In the genomic region with DNA sequence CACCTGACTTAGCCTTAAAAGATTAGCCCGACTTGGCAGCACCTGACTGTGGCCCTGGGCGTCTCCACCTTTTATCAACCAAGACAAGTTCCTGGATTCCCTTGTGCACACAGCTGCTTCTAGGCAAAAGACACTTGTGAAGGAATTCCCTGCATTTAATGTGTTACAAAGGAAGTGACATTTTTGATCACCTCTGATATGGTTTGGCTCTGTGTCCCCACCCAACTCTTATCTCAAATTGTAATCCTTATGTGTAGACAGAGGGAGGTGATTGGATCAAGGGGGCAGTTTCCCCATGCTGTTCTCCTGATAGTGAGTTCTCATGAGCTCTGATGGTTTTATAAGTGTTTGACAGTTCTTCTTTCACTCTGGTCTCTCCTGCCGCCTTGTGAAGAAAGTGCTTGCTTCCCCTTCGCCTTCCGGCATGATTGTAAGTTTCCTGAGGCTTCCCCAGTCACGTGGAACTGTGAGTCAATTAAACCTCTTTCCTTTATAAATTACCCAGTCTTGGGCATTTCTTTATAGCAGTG, we compare ENCODE assay signal across 1 cellular context.
TF ChIP-seq lines count a peak whose summit lies in the region.

No MANE protein-coding gene starts in this region.

TF ChIP-seq in K562, 482 proteins besides CTCF, POLR2A, EP300 and RAD21 (continued from another document and continues in another):
- TF ChIP-seq, protein P1, sequence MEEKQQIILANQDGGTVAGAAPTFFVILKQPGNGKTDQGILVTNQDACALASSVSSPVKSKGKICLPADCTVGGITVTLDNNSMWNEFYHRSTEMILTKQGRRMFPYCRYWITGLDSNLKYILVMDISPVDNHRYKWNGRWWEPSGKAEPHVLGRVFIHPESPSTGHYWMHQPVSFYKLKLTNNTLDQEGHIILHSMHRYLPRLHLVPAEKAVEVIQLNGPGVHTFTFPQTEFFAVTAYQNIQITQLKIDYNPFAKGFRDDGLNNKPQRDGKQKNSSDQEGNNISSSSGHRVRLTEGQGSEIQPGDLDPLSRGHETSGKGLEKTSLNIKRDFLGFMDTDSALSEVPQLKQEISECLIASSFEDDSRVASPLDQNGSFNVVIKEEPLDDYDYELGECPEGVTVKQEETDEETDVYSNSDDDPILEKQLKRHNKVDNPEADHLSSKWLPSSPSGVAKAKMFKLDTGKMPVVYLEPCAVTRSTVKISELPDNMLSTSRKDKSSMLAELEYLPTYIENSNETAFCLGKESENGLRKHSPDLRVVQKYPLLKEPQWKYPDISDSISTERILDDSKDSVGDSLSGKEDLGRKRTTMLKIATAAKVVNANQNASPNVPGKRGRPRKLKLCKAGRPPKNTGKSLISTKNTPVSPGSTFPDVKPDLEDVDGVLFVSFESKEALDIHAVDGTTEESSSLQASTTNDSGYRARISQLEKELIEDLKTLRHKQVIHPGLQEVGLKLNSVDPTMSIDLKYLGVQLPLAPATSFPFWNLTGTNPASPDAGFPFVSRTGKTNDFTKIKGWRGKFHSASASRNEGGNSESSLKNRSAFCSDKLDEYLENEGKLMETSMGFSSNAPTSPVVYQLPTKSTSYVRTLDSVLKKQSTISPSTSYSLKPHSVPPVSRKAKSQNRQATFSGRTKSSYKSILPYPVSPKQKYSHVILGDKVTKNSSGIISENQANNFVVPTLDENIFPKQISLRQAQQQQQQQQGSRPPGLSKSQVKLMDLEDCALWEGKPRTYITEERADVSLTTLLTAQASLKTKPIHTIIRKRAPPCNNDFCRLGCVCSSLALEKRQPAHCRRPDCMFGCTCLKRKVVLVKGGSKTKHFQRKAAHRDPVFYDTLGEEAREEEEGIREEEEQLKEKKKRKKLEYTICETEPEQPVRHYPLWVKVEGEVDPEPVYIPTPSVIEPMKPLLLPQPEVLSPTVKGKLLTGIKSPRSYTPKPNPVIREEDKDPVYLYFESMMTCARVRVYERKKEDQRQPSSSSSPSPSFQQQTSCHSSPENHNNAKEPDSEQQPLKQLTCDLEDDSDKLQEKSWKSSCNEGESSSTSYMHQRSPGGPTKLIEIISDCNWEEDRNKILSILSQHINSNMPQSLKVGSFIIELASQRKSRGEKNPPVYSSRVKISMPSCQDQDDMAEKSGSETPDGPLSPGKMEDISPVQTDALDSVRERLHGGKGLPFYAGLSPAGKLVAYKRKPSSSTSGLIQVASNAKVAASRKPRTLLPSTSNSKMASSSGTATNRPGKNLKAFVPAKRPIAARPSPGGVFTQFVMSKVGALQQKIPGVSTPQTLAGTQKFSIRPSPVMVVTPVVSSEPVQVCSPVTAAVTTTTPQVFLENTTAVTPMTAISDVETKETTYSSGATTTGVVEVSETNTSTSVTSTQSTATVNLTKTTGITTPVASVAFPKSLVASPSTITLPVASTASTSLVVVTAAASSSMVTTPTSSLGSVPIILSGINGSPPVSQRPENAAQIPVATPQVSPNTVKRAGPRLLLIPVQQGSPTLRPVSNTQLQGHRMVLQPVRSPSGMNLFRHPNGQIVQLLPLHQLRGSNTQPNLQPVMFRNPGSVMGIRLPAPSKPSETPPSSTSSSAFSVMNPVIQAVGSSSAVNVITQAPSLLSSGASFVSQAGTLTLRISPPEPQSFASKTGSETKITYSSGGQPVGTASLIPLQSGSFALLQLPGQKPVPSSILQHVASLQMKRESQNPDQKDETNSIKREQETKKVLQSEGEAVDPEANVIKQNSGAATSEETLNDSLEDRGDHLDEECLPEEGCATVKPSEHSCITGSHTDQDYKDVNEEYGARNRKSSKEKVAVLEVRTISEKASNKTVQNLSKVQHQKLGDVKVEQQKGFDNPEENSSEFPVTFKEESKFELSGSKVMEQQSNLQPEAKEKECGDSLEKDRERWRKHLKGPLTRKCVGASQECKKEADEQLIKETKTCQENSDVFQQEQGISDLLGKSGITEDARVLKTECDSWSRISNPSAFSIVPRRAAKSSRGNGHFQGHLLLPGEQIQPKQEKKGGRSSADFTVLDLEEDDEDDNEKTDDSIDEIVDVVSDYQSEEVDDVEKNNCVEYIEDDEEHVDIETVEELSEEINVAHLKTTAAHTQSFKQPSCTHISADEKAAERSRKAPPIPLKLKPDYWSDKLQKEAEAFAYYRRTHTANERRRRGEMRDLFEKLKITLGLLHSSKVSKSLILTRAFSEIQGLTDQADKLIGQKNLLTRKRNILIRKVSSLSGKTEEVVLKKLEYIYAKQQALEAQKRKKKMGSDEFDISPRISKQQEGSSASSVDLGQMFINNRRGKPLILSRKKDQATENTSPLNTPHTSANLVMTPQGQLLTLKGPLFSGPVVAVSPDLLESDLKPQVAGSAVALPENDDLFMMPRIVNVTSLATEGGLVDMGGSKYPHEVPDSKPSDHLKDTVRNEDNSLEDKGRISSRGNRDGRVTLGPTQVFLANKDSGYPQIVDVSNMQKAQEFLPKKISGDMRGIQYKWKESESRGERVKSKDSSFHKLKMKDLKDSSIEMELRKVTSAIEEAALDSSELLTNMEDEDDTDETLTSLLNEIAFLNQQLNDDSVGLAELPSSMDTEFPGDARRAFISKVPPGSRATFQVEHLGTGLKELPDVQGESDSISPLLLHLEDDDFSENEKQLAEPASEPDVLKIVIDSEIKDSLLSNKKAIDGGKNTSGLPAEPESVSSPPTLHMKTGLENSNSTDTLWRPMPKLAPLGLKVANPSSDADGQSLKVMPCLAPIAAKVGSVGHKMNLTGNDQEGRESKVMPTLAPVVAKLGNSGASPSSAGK (IDR thresholded peaks at IDR 0.05), result peak; percentile 51; the same call in 1 of the 2 replicates
- TF ChIP-seq ETV5 (CRISPR knock-in tag; IDR thresholded peaks at IDR 0.05; ENCODE audit: low read depth) (peak; percentile 73), ZNF584 (CRISPR knock-in tag; IDR thresholded peaks at IDR 0.05; ENCODE audit: low read depth) (no peak), ZNF79 (CRISPR knock-in tag; IDR thresholded peaks at IDR 0.05; ENCODE audit: low read depth) (no peak), BMI1 (IDR thresholded peaks at IDR 0.05; ENCODE audit: low read length) (no peak), ILF3 (IDR thresholded peaks at IDR 0.05; ENCODE audit: borderline replicate concordance) (no peak), BCOR (IDR thresholded peaks at IDR 0.05) (no peak), SMARCA4 (IDR thresholded peaks at IDR 0.05) (peak; percentile 83), IRF2 (CRISPR knock-in tag; IDR thresholded peaks at IDR 0.05) (no peak), ZC3H11A (IDR thresholded peaks at IDR 0.05; ENCODE audit: low read depth, low read length) (no peak), PCBP2 (IDR thresholded peaks at IDR 0.05; ENCODE audit: low read depth, low read length, poor library complexity, severe bottlenecking) (no peak), ZNF41 (CRISPR knock-in tag; conservative IDR thresholded peaks at IDR 0.05) (no peak), NR2C2 (CRISPR knock-in tag; IDR thresholded peaks at IDR 0.05) (no peak), NR2C2 (tag; IDR thresholded peaks at IDR 0.05) (no peak), SMC3 (conservative IDR thresholded peaks at IDR 0.05; ENCODE audit: insufficient read depth, low read depth, low read length) (0 out of 2 replicates have a peak, but pooled peaks have one; percentile 4), ZKSCAN3 (CRISPR knock-in tag; IDR thresholded peaks at IDR 0.05) (no peak), TRIM24 (IDR thresholded peaks at IDR 0.05) (no peak; a peak in 1 of 4 replicates), BRD9 (IDR thresholded peaks at IDR 0.05; ENCODE audit: low read depth, partially characterized antibody) (peak; percentile 30), POLR2AphosphoS5 (IDR thresholded peaks at IDR 0.05; ENCODE audit: control insufficient read depth, insufficient read depth, low read depth, low read length) (no peak), GATAD2B (IDR thresholded peaks at IDR 0.05; ENCODE audit: borderline replicate concordance) (peak; percentile 48), PYGO2 (tag; IDR thresholded peaks at IDR 0.05) (no peak), ZNF282 (CRISPR knock-in tag; IDR thresholded peaks at IDR 0.05) (no peak), NFRKB (IDR thresholded peaks at IDR 0.05; ENCODE audit: low read depth) (no peak), TEAD2 (tag; IDR thresholded peaks at IDR 0.05) (no peak), XRCC5 (IDR thresholded peaks at IDR 0.05; ENCODE audit: low read depth, low read length) (no peak)
- TF ChIP-seq, protein P2, sequence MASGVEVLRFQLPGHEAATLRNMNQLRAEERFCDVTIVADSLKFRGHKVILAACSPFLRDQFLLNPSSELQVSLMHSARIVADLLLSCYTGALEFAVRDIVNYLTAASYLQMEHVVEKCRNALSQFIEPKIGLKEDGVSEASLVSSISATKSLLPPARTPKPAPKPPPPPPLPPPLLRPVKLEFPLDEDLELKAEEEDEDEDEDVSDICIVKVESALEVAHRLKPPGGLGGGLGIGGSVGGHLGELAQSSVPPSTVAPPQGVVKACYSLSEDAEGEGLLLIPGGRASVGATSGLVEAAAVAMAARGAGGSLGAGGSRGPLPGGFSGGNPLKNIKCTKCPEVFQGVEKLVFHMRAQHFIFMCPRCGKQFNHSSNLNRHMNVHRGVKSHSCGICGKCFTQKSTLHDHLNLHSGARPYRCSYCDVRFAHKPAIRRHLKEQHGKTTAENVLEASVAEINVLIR (CRISPR knock-in tag; IDR thresholded peaks at IDR 0.05), result no peak
- TF ChIP-seq, protein P3, sequence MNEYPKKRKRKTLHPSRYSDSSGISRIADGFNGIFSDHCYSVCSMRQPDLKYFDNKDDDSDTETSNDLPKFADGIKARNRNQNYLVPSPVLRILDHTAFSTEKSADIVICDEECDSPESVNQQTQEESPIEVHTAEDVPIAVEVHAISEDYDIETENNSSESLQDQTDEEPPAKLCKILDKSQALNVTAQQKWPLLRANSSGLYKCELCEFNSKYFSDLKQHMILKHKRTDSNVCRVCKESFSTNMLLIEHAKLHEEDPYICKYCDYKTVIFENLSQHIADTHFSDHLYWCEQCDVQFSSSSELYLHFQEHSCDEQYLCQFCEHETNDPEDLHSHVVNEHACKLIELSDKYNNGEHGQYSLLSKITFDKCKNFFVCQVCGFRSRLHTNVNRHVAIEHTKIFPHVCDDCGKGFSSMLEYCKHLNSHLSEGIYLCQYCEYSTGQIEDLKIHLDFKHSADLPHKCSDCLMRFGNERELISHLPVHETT (CRISPR knock-in tag; conservative IDR thresholded peaks at IDR 0.05 in 1 of 2, IDR thresholded peaks at IDR 0.05 in 1 of 2), result no peak
- TF ChIP-seq, protein P4, sequence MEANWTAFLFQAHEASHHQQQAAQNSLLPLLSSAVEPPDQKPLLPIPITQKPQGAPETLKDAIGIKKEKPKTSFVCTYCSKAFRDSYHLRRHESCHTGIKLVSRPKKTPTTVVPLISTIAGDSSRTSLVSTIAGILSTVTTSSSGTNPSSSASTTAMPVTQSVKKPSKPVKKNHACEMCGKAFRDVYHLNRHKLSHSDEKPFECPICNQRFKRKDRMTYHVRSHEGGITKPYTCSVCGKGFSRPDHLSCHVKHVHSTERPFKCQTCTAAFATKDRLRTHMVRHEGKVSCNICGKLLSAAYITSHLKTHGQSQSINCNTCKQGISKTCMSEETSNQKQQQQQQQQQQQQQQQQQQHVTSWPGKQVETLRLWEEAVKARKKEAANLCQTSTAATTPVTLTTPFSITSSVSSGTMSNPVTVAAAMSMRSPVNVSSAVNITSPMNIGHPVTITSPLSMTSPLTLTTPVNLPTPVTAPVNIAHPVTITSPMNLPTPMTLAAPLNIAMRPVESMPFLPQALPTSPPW (CRISPR knock-in tag; IDR thresholded peaks at IDR 0.05), result peak; percentile 21; the same call in 1 of the 2 replicates
- TF ChIP-seq, protein P5, sequence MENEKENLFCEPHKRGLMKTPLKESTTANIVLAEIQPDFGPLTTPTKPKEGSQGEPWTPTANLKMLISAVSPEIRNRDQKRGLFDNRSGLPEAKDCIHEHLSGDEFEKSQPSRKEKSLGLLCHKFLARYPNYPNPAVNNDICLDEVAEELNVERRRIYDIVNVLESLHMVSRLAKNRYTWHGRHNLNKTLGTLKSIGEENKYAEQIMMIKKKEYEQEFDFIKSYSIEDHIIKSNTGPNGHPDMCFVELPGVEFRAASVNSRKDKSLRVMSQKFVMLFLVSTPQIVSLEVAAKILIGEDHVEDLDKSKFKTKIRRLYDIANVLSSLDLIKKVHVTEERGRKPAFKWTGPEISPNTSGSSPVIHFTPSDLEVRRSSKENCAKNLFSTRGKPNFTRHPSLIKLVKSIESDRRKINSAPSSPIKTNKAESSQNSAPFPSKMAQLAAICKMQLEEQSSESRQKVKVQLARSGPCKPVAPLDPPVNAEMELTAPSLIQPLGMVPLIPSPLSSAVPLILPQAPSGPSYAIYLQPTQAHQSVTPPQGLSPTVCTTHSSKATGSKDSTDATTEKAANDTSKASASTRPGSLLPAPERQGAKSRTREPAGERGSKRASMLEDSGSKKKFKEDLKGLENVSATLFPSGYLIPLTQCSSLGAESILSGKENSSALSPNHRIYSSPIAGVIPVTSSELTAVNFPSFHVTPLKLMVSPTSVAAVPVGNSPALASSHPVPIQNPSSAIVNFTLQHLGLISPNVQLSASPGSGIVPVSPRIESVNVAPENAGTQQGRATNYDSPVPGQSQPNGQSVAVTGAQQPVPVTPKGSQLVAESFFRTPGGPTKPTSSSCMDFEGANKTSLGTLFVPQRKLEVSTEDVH (IDR thresholded peaks at IDR 0.05; ENCODE audit: low read depth, partially characterized antibody), result peak; percentile 27
- TF ChIP-seq, protein P6, sequence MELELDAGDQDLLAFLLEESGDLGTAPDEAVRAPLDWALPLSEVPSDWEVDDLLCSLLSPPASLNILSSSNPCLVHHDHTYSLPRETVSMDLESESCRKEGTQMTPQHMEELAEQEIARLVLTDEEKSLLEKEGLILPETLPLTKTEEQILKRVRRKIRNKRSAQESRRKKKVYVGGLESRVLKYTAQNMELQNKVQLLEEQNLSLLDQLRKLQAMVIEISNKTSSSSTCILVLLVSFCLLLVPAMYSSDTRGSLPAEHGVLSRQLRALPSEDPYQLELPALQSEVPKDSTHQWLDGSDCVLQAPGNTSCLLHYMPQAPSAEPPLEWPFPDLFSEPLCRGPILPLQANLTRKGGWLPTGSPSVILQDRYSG (tag; conservative IDR thresholded peaks at IDR 0.05; ENCODE audit: low read depth), result no peak
- TF ChIP-seq, protein P7, sequence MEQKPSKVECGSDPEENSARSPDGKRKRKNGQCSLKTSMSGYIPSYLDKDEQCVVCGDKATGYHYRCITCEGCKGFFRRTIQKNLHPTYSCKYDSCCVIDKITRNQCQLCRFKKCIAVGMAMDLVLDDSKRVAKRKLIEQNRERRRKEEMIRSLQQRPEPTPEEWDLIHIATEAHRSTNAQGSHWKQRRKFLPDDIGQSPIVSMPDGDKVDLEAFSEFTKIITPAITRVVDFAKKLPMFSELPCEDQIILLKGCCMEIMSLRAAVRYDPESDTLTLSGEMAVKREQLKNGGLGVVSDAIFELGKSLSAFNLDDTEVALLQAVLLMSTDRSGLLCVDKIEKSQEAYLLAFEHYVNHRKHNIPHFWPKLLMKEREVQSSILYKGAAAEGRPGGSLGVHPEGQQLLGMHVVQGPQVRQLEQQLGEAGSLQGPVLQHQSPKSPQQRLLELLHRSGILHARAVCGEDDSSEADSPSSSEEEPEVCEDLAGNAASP (IDR thresholded peaks at IDR 0.05), result no peak
- TF ChIP-seq, protein P8, sequence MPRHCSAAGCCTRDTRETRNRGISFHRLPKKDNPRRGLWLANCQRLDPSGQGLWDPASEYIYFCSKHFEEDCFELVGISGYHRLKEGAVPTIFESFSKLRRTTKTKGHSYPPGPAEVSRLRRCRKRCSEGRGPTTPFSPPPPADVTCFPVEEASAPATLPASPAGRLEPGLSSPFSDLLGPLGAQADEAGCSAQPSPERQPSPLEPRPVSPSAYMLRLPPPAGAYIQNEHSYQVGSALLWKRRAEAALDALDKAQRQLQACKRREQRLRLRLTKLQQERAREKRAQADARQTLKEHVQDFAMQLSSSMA (CRISPR knock-in tag; IDR thresholded peaks at IDR 0.05), result no peak
- TF ChIP-seq, protein P9, sequence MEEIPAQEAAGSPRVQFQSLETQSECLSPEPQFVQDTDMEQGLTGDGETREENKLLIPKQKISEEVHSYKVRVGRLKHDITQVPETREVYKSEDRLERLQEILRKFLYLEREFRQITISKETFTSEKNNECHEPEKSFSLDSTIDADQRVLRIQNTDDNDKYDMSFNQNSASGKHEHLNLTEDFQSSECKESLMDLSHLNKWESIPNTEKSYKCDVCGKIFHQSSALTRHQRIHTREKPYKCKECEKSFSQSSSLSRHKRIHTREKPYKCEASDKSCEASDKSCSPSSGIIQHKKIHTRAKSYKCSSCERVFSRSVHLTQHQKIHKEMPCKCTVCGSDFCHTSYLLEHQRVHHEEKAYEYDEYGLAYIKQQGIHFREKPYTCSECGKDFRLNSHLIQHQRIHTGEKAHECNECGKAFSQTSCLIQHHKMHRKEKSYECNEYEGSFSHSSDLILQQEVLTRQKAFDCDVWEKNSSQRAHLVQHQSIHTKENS (CRISPR knock-in tag; IDR thresholded peaks at IDR 0.05), result no peak
